15 cellular contexts compared by ENCODE assay signal in genomic region chr12:111557271-111558106, GRCh38. TPM values are rescaled to one million over a fixed set of nuclear protein-coding genes. Genes with fewer than 3 reads are reported as not detected.
DNase-seq lines count a peak whose midpoint lies in the region; ATAC-seq, FAIRE-seq and TF ChIP-seq lines count a peak whose summit lies in the region.
"Had no signal": no experiment of that assay in that cellular context is flagged by ENCODE, and none has a peak within 500 bp of the region (broad histone marks: within the 10 kb centered on the region; RNA-seq: fewer than 3 reads in every experiment).

No MANE protein-coding gene starts in this region.

- TF ChIP-seq RAD21 in A549 (conservative IDR thresholded peaks at IDR 0.05 in 1 of 2, IDR thresholded peaks at IDR 0.05 in 1 of 2), result no peak

- FAIRE-seq in A549 (lab: Jason Lieb, UNC), result no peak

- WGBS in A549 (ENCODE audit: missing lambda C conversion rate), result 44% methylated on average over 5 of the region's 5 CpGs
- 38 to 49% (median 42%) methylated on average over 5 of the region's 5 CpGs for WGBS in adrenal gland, 4 donors

- CTCF ChIA-PET in A549 (lab: Yijun Ruan, JAX), result interaction anchor here (0.6 to 1.2 kb wide), 6 partner anchors 23 to 890 kb away, joined by 3 to 4 read pairs (median 3); no protein-coding TSS in a partner anchor

- no peaks in the 10 kb centered on the region for H3K27me3 ChIP-seq in adrenal gland
- H3K27me3 ChIP-seq in effector memory CD4-positive, alpha-beta T cell (replicated peaks; ENCODE audit: control insufficient read depth, insufficient read depth, low read length, poor library complexity, severe bottlenecking), result no peaks in the 10 kb centered on the region
- H3K27me3 ChIP-seq: cardiac muscle cell, tibial nerve had no signal

- no peaks in the 10 kb centered on the region for H3K36me3 ChIP-seq in adrenal gland (replicated peaks in 1 of 2)
- peaks cover 3% of the 10 kb centered on the region for H3K36me3 ChIP-seq in effector memory CD4-positive, alpha-beta T cell (ENCODE audit: control insufficient read depth, insufficient read depth, low read length)

- no peaks in the 10 kb centered on the region for H3K9me3 ChIP-seq in A549
- H3K9me3 ChIP-seq in adrenal gland (replicated peaks in 1 of 3), result no peaks in the 10 kb centered on the region
- no peaks in the 10 kb centered on the region for H3K9me3 ChIP-seq in effector memory CD4-positive, alpha-beta T cell (ENCODE audit: control insufficient read depth, low read length)
- H3K9me3 ChIP-seq: tibial nerve had no signal

- peak overlapping the region; percentile 33 for H3K4me2 ChIP-seq in A549

- no peak for TF ChIP-seq POLR2A in A549 (IDR thresholded peaks at IDR 0.05; ENCODE audit: low read length)
- no peak for TF ChIP-seq POLR2A in adrenal gland (IDR thresholded peaks at IDR 0.05)

- no peak for TF ChIP-seq EP300 in A549 (IDR thresholded peaks at IDR 0.05)

- POLR2A ChIA-PET in A549 (lab: Yijun Ruan, JAX), result interaction anchor here (0.6 kb wide), 1 partner anchor 38 kb away, joined by 3 read pairs; no protein-coding TSS in a partner anchor

- no peak for TF ChIP-seq CTCF in A549 (IDR thresholded peaks at IDR 0.05)
- no peak for TF ChIP-seq CTCF in adrenal gland (IDR thresholded peaks at IDR 0.05)

- intact Hi-C loops in adrenal gland (cut with DNase I), result no loop called here

- H3K4me3 ChIP-seq in A549, result no peak overlapping the region
- no peak overlapping the region for H3K4me3 ChIP-seq in adrenal gland
- no peak overlapping the region for H3K4me3 ChIP-seq in effector memory CD4-positive, alpha-beta T cell (ENCODE audit: insufficient read depth, low read depth, low read length, poor library complexity, severe bottlenecking)
- H3K4me3 ChIP-seq: cardiac muscle cell, lung, tibial nerve had no signal

- H3K27ac ChIP-seq in A549 (0 out of 6 replicates have a peak overlapping the region, but pooled peaks of 1 of the 2 experiments have one; percentile 1), adrenal gland (peak overlapping the region; percentile 8 to 70 (median 36))
- no peak overlapping the region for H3K27ac ChIP-seq in effector memory CD4-positive, alpha-beta T cell (ENCODE audit: insufficient read depth, low read length, poor library complexity, severe bottlenecking)
- H3K27ac ChIP-seq: cardiac muscle cell, tibial nerve had no signal

- DNase-seq in A549 (ENCODE audit: low read depth in 1 of 2, low spot score in 1 of 2), result no peak
- DNase-seq in HCEC 1CT, result peak; percentile 26
- DNase-seq in adrenal gland, result no peak
- DNase-seq in glomerular visceral epithelial cell (ENCODE audit: extremely low spot score), result peak; percentile 18
- DNase-seq in effector memory CD4-positive, alpha-beta T cell, result no peak
- no peak for DNase-seq in AG08396 (ENCODE audit: low spot score)
- no peak for DNase-seq in stimulated activated CD4-positive, alpha-beta T cell treated with anti-CD3 and anti-CD28 coated beads, Interleukin-1b, Interleukin-23, amount 100 ng/mL, for 48 hours
- DNase-seq: activated effector memory CD4-positive, alpha-beta T cell treated with Interleukin-2 at 50 U/mL for 16 hours; KBM-7; NCI-H1694 treated with DMSO at 0.1 percent for 48 hours; occipital lobe had no signal

- peak; percentile 19 to 51; a peak in 4 of 6 replicates for ATAC-seq in A549
- no peak for ATAC-seq in GM19023 (IDR thresholded peaks at IDR 0.05; ENCODE audit: unreplicated experiment)

- H3K4me1 ChIP-seq in A549 (peaks cover 30% of the 10 kb centered on the region), adrenal gland (replicated peaks in 1 of 2) (peaks cover 10 to 51% of the 10 kb centered on the region in 2 donors)
- H3K4me1 ChIP-seq in effector memory CD4-positive, alpha-beta T cell (ENCODE audit: control insufficient read depth, insufficient read depth, low read length, poor library complexity, severe bottlenecking), result no peaks in the 10 kb centered on the region

TF ChIP-seq in A549, 52 proteins besides CTCF, POLR2A, EP300 and RAD21:
- TF ChIP-seq MAX (IDR thresholded peaks at IDR 0.05) (no peak), HDAC2 (IDR thresholded peaks at IDR 0.05) (no peak), HMGXB4 (CRISPR knock-in tag; IDR thresholded peaks at IDR 0.05; ENCODE audit: borderline replicate concordance) (no peak), PBX3 (IDR thresholded peaks at IDR 0.05) (no peak), SREBF2 (IDR thresholded peaks at IDR 0.05) (no peak), CBX8 (IDR thresholded peaks at IDR 0.05) (no peak), CEBPB (IDR thresholded peaks at IDR 0.05) (no peak)
TF ChIP-seq in A549: peak in this region for 0.

RNA-seq across cellular contexts. Expression of gene ATXN2, which starts 41.6 kb away (rescaled TPM):
- polyA plus RNA-seq in A549 (2011; rRNA removed) (24.8 and 42.3 TPM in 2 replicates), A549 (2017; fragmentation: RNase III; extraction: RNeasy Plus Mini Kit Qiagen cat#74134 plus additional on column Dnase treatment) (29.5 to 31.9 TPM (median 30.6 TPM) in 3 replicates), adrenal gland (10 to 100 TPM; 41.5 to 60.7 (median 56.7) TPM)
- polyA plus RNA-seq in A549 (2012; cell fraction: cytosol; rRNA removed), result 42.4 and 49.7 TPM in 2 replicates
- 117 and 160 TPM in 2 replicates for polyA plus RNA-seq in A549 (2012; cell fraction: nucleus; rRNA removed)
- 110 and 112 TPM in 2 replicates for polyA minus RNA-seq in A549 (2011; rRNA and poly(A)+ RNA removed)
- total RNA-seq in adrenal gland, result 100 to 1,000 TPM in 1 of 8 donors, 10 to 100 TPM in 7; 31.0 to 241 (median 63.1) TPM

Comparison
In these comparisons a context has a peak if more than half of its experiments do, and no peak if none do; other contexts are left out.
1. DNase-seq: peak in HCEC 1CT (single experiment) and glomerular visceral epithelial cell (single experiment); none in A549 (0 of 2), adrenal gland (0 of 7), effector memory CD4-positive, alpha-beta T cell (0 of 3), AG08396 (single experiment) and stimulated activated CD4-positive, alpha-beta T cell treated with anti-CD3 and anti-CD28 coated beads, Interleukin-1b, Interleukin-23, amount 100 ng/mL, for 48 hours (single experiment).